In the genomic region with DNA sequence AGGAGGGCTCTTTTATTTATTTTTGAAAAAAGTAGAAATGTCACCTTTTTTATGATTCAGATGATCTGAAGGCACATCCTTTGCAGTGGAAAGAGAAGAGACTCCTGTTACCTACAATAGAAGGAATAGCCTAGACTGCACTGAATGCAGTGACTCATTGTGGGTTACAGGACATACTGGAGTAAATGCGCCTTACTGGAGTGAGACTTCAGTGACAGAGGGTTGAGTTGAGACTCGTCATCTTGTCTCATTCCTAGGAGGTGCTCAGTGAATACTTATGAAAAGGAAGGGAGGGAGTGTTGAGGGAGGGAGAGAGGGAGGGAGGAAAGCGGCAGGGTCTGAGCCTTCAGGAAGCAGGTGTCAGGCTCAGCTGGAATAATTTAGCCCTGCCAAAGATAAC, we compare ENCODE assay signal across 10 cellular contexts. TPM values are rescaled to one million over a fixed set of nuclear protein-coding genes. Genes with fewer than 3 reads are reported as not detected.
DNase-seq lines count a peak whose midpoint lies in the region; ATAC-seq, FAIRE-seq and TF ChIP-seq lines count a peak whose summit lies in the region.
"Had no signal": no experiment of that assay in that cellular context is flagged by ENCODE, and none has a peak within 500 bp of the region (broad histone marks: within the 10 kb centered on the region; RNA-seq: fewer than 3 reads in every experiment).

No MANE protein-coding gene starts in this region.

- ATAC-seq in K562: peak; percentile 50; the same call in 2 of the 3 replicates

- H2AFZ ChIP-seq in K562 (ENCODE audit: low read depth, low read length): no peak overlapping the region

- no peaks in the 10 kb centered on the region for H3K27me3 ChIP-seq in K562 (ENCODE audit: control insufficient read depth in 2 of 2, insufficient read depth in 2 of 2, low read length in 2 of 2)

- POLR2A ChIA-PET in K562 (lab: Yijun Ruan, JAX): interaction anchor here (1.6 kb wide), 1 partner anchor 10 kb away, joined by 3 read pairs; no protein-coding TSS in a partner anchor

- intact Hi-C loops in K562 (cut with micrococcal nuclease): no loop called here

- H3K4me1 ChIP-seq in K562 (replicated peaks in 1 of 2; ENCODE audit: control insufficient read depth in 2 of 2, insufficient read depth in 2 of 2, low read length in 2 of 2): peaks cover 0 to 1% of the 10 kb centered on the region in 2 experiments; a peak in 2 of 5 replicates

- in situ Hi-C loops in K562 (cut with MboI): no loop called here
- in situ Hi-C loops in ACHN (cut with HindIII; ENCODE audit: low pct_ligation_motif_present, low pct_unique_long_range_greater_than_20kb, low sequenced_read_pairs): no loop called here

- no TSS peak for BruUV-seq in K562 (replicated peaks; lab: Mats Ljungman, UMichigan)

- no peak for TF ChIP-seq RAD21 in K562 (CRISPR knock-in tag; conservative IDR thresholded peaks at IDR 0.05 in 1 of 2, IDR thresholded peaks at IDR 0.05 in 1 of 2)

- H3K27ac ChIP-seq in K562 (ENCODE audit: extremely low read depth, low read depth, low read length): no peak overlapping the region

- WGBS in K562 (ENCODE audit: insufficient coverage, low coverage, missing lambda C conversion rate): 5% methylated on average over 3 of the region's 3 CpGs

- no peak overlapping the region for H3K4me2 ChIP-seq in K562 (ENCODE audit: insufficient read depth, low read length)

- no peaks in the 10 kb centered on the region for H3K9me1 ChIP-seq in K562 (ENCODE audit: control insufficient read depth, insufficient read depth, low read length)

- no peaks in the 10 kb centered on the region for H4K20me1 ChIP-seq in K562 (replicated peaks; ENCODE audit: control insufficient read depth, insufficient read depth, low read length)

- peak; percentile 49 for FAIRE-seq in K562 (lab: Jason Lieb, UNC)

- TF ChIP-seq POLR2A in K562 (conservative IDR thresholded peaks at IDR 0.05): no peak

- no peaks in the 10 kb centered on the region for H3K79me2 ChIP-seq in K562 (ENCODE audit: control insufficient read depth, insufficient read depth, low read length)

- no peak for TF ChIP-seq CTCF in K562 (IDR thresholded peaks at IDR 0.05 in 2 of 3, conservative IDR thresholded peaks at IDR 0.05 in 1 of 3; ENCODE audit: insufficient read depth in 2 of 3, low read depth in 1 of 3, low read length in 3 of 3)

- no peak overlapping the region for H3K4me3 ChIP-seq in K562

- no peak overlapping the region for H3K9ac ChIP-seq in K562 (ENCODE audit: insufficient read depth in 1 of 2, low read depth in 2 of 2, low read length in 2 of 2)

- no peaks in the 10 kb centered on the region for H3K36me3 ChIP-seq in K562 (ENCODE audit: control insufficient read depth, insufficient read depth, low read length)

- TF ChIP-seq EP300 in K562 (IDR thresholded peaks at IDR 0.05; ENCODE audit: low read length): no peak

- no peaks in the 10 kb centered on the region for H3K9me3 ChIP-seq in K562 (replicated peaks; ENCODE audit: control insufficient read depth, insufficient read depth, low read depth, low read length)

- DNase-seq in DMS53 treated with DMSO at 0.1 percent for 48 hours (lab: John Stamatoyannopoulos, UW; ENCODE audit: unreplicated experiment): peak; percentile 25
- peak; percentile 73 for DNase-seq in LHCN-M2 (ENCODE audit: low read depth)
- DNase-seq in K562 (ENCODE audit: extremely low read depth in 1 of 4, low spot score in 3 of 4): peak in 1 of 4 experiments; percentile 12
- DNase-seq in kidney tubule cell (ENCODE audit: low spot score): peak; percentile 95
- no peak for DNase-seq in ACHN
- no peak for DNase-seq in pons (ENCODE audit: low spot score)
- DNase-seq in DMS153 treated with DMSO at 0.1 percent for 48 hours (lab: John Stamatoyannopoulos, UW; ENCODE audit: unreplicated experiment): no peak
- DNase-seq in UCSD-AML1 (lab: John Stamatoyannopoulos, UW; ENCODE audit: unreplicated experiment): no peak
- DNase-seq: mesendoderm, NCI-H1436 treated with DMSO at 0.1 percent for 48 hours had no signal

- CTCF ChIA-PET in K562 (lab: Yijun Ruan, JAX; ENCODE audit: low intra/inter-chr PET ratio): no interaction called here

TF ChIP-seq in K562, 482 proteins besides CTCF, POLR2A, EP300 and RAD21 (continues in another document):
- no peak for TF ChIP-seq KAT7 (CRISPR knock-in tag; IDR thresholded peaks at IDR 0.05; ENCODE audit: borderline replicate concordance)
- no peak for TF ChIP-seq RBBP5 (IDR thresholded peaks at IDR 0.05; ENCODE audit: borderline replicate concordance, insufficient read depth, low read length, poor library complexity, severe bottlenecking)
- no peak for TF ChIP-seq GTF2E2 (tag; IDR thresholded peaks at IDR 0.05)
- TF ChIP-seq, protein P1, sequence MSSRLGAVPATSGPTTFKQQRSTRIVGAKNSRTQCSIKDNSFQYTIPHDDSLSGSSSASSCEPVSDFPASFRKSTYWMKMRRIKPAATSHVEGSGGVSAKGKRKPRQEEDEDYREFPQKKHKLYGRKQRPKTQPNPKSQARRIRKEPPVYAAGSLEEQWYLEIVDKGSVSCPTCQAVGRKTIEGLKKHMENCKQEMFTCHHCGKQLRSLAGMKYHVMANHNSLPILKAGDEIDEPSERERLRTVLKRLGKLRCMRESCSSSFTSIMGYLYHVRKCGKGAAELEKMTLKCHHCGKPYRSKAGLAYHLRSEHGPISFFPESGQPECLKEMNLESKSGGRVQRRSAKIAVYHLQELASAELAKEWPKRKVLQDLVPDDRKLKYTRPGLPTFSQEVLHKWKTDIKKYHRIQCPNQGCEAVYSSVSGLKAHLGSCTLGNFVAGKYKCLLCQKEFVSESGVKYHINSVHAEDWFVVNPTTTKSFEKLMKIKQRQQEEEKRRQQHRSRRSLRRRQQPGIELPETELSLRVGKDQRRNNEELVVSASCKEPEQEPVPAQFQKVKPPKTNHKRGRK (tag; IDR thresholded peaks at IDR 0.05): no peak
- no peak for TF ChIP-seq HDGF (IDR thresholded peaks at IDR 0.05)

RNA-seq across cellular contexts. Expression of a gene that starts 25.2 kb away (rescaled TPM):
- 15.5 and 16.4 TPM in 2 replicates for total RNA-seq in LHCN-M2 (2014; rRNA removed)
- polyA plus RNA-seq in LHCN-M2 (2012): 6.8 TPM
- 24.0 and 49.2 TPM in 2 replicates for total RNA-seq in K562 (2011; cell fraction: chromatin; rRNA removed; ENCODE audit: low replicate concordance)
- 20.5 and 24.2 TPM in 2 replicates for total RNA-seq in K562 (2011; cell fraction: nucleolus; rRNA removed)
- total RNA-seq in K562 (2011; cell fraction: nucleoplasm; rRNA removed): 19.1 and 29.8 TPM in 2 replicates
- total RNA-seq in K562 (2014; rRNA removed): 9.8 and 9.9 TPM in 2 replicates
- 15.8 and 20.2 TPM in 2 replicates for total RNA-seq in K562 (2014; rRNA removed; fragmentation: Illumina TruSeq; extraction: Trizol)
- 7.9 and 8.9 TPM in 2 replicates for total RNA-seq in K562 (2015; rRNA removed; fragmentation: Illumina TruSeq; extraction: Trizol)
- total RNA-seq in K562 (2021): 8.5 and 13.5 TPM in 2 replicates
- 24.6 and 28.7 TPM in 2 replicates for polyA plus RNA-seq in K562 (2011; rRNA removed)
- polyA plus RNA-seq in K562 (2011; cell fraction: cytosol; rRNA removed): 6.1 and 8.0 TPM in 2 replicates
- 29.0 and 43.6 TPM in 2 replicates for polyA plus RNA-seq in K562 (2011; cell fraction: nucleus; rRNA removed)
- 7.4 and 11.8 TPM in 2 replicates for polyA plus RNA-seq in K562 (2012)
- 10.5 and 11.7 TPM in 2 replicates for polyA plus RNA-seq in K562 (2014; fragmentation: Illumina TruSeq; extraction: Trizol)
- polyA plus RNA-seq in K562 (2014; fragmentation: Nextera tagmentation; extraction: Ambion mirVana): 10 to 100 TPM; 11.9 to 16.4 TPM
- 12.3 and 12.8 TPM in 2 replicates for polyA plus RNA-seq in K562 (2014; rRNA removed)
- polyA minus RNA-seq in K562 (2011; rRNA and poly(A)+ RNA removed): 15.7 and 16.5 TPM in 2 replicates
- polyA minus RNA-seq in K562 (2011; cell fraction: cytosol; rRNA and poly(A)+ RNA removed): 8.0 and 8.2 TPM in 2 replicates
- 21.0 and 35.0 TPM in 2 replicates for polyA minus RNA-seq in K562 (2011; cell fraction: nucleus; rRNA and poly(A)+ RNA removed)

RNA-seq across cellular contexts. Expression of a gene that starts 25.4 kb away (rescaled TPM):
- 28.3 and 31.6 TPM in 2 replicates for total RNA-seq in LHCN-M2 (2014; rRNA removed)
- polyA plus RNA-seq in LHCN-M2 (2012): 6.8 TPM
- 61.0 and 102 TPM in 2 replicates for total RNA-seq in K562 (2011; cell fraction: chromatin; rRNA removed; ENCODE audit: low replicate concordance)
- total RNA-seq in K562 (2011; cell fraction: nucleolus; rRNA removed): 38.4 and 42.2 TPM in 2 replicates
- 64.7 and 82.1 TPM in 2 replicates for total RNA-seq in K562 (2011; cell fraction: nucleoplasm; rRNA removed)
- total RNA-seq in K562 (2014; rRNA removed): 28.1 and 31.2 TPM in 2 replicates
- 46.2 and 55.4 TPM in 2 replicates for total RNA-seq in K562 (2014; rRNA removed; fragmentation: Illumina TruSeq; extraction: Trizol)
- total RNA-seq in K562 (2015; rRNA removed; fragmentation: Illumina TruSeq; extraction: Trizol): 38.3 and 46.7 TPM in 2 replicates
- 38.9 and 51.0 TPM in 2 replicates for total RNA-seq in K562 (2021)
- 24.0 and 33.8 TPM in 2 replicates for polyA plus RNA-seq in K562 (2011; rRNA removed)
- 9.8 and 15.8 TPM in 2 replicates for polyA plus RNA-seq in K562 (2011; cell fraction: cytosol; rRNA removed)
- 43.1 and 48.3 TPM in 2 replicates for polyA plus RNA-seq in K562 (2011; cell fraction: nucleus; rRNA removed)
- polyA plus RNA-seq in K562 (2012): 6.7 and 24.7 TPM in 2 replicates
- 29.8 and 37.0 TPM in 2 replicates for polyA plus RNA-seq in K562 (2014; fragmentation: Illumina TruSeq; extraction: Trizol)
- 10 to 100 TPM; 28.1 to 49.3 TPM for polyA plus RNA-seq in K562 (2014; fragmentation: Nextera tagmentation; extraction: Ambion mirVana)
- polyA plus RNA-seq in K562 (2014; rRNA removed): 33.7 and 34.1 TPM in 2 replicates
- polyA minus RNA-seq in K562 (2011; rRNA and poly(A)+ RNA removed): 60.0 and 62.1 TPM in 2 replicates
- 15.7 and 19.6 TPM in 2 replicates for polyA minus RNA-seq in K562 (2011; cell fraction: cytosol; rRNA and poly(A)+ RNA removed)
- 69.1 and 104 TPM in 2 replicates for polyA minus RNA-seq in K562 (2011; cell fraction: nucleus; rRNA and poly(A)+ RNA removed)

RNA-seq across cellular contexts. Expression of a gene that starts 42.0 kb away (rescaled TPM):
- total RNA-seq in LHCN-M2 (2014; rRNA removed) (405 and 446 TPM in 2 replicates), K562 (2014; rRNA removed) (500 and 534 TPM in 2 replicates), K562 (2014; rRNA removed; fragmentation: Illumina TruSeq; extraction: Trizol) (775 and 842 TPM in 2 replicates), K562 (2015; rRNA removed; fragmentation: Illumina TruSeq; extraction: Trizol) (754 and 814 TPM in 2 replicates), K562 (2021) (808 and 883 TPM in 2 replicates)
- 654 TPM for polyA plus RNA-seq in LHCN-M2 (2012)
- total RNA-seq in K562 (2011; cell fraction: chromatin; rRNA removed; ENCODE audit: low replicate concordance): 52.4 and 105 TPM in 2 replicates
- 77.4 and 82.7 TPM in 2 replicates for total RNA-seq in K562 (2011; cell fraction: nucleolus; rRNA removed)
- 133 and 210 TPM in 2 replicates for total RNA-seq in K562 (2011; cell fraction: nucleoplasm; rRNA removed)
- polyA plus RNA-seq in K562 (2011; rRNA removed) (761 and 848 TPM in 2 replicates), K562 (2014; fragmentation: Illumina TruSeq; extraction: Trizol) (1,456 and 1,637 TPM in 2 replicates), K562 (2014; fragmentation: Nextera tagmentation; extraction: Ambion mirVana) (1,000 to 10,000 TPM; 1,000 to 1,004 TPM), K562 (2014; rRNA removed) (860 and 925 TPM in 2 replicates)
- polyA plus RNA-seq in K562 (2011; cell fraction: cytosol; rRNA removed): 199 and 413 TPM in 2 replicates
- polyA plus RNA-seq in K562 (2011; cell fraction: nucleus; rRNA removed): 206 and 312 TPM in 2 replicates
- 1,014 and 1,078 TPM in 2 replicates for polyA plus RNA-seq in K562 (2012)
- polyA minus RNA-seq in K562 (2011; rRNA and poly(A)+ RNA removed): 882 and 931 TPM in 2 replicates
- polyA minus RNA-seq in K562 (2011; cell fraction: cytosol; rRNA and poly(A)+ RNA removed): 300 and 339 TPM in 2 replicates
- polyA minus RNA-seq in K562 (2011; cell fraction: nucleus; rRNA and poly(A)+ RNA removed): 52.6 and 126 TPM in 2 replicates

Comparison
In these comparisons a context has a peak if more than half of its experiments do, and no peak if none do; other contexts are left out.
1. DNase-seq: peak in DMS53 treated with DMSO at 0.1 percent for 48 hours (single experiment), LHCN-M2 (single experiment) and kidney tubule cell (single experiment); none in ACHN (single experiment), pons (single experiment), DMS153 treated with DMSO at 0.1 percent for 48 hours (single experiment) and UCSD-AML1 (single experiment).